In genomic region chr1:216457356-216457755, GRCh38 we compare ENCODE assay signal across 21 cellular contexts. TPM values are rescaled to one million over a fixed set of nuclear protein-coding genes. Genes with fewer than 3 reads are reported as not detected.
A peak's percentile ranks its signal among the peaks of the same experiment; 100 is the strongest.
DNase-seq lines count a peak whose midpoint lies in the region; ATAC-seq and TF ChIP-seq lines count a peak whose summit lies in the region.
"Had no signal": no experiment of that assay in that cellular context is flagged by ENCODE, and none has a peak within 500 bp of the region (broad histone marks: within the 10 kb centered on the region; RNA-seq: fewer than 3 reads in every experiment).

No MANE protein-coding gene starts in this region.

- no peak overlapping the region for H3K4me3 Mint-ChIP-seq in activated CD8-positive, alpha-beta T cell treated with anti-CD3 and anti-CD28 coated beads, Interleukin-2, amount 10 ng/mL, durations not matched to agents 7 days and 5 days
- no peak overlapping the region for H3K4me3 Mint-ChIP-seq in CD8-positive, alpha-beta memory T cell
- H3K4me3 Mint-ChIP-seq: nephron progenitor cell; stimulated activated naive CD8-positive, alpha-beta T cell treated with anti-CD3 and anti-CD28 coated beads, Interleukin-15, amount 100 ng/mL, for 72 hours had no signal

- no peak overlapping the region for H3K27ac ChIP-seq in HEK293 (ENCODE audit: extremely low read depth, low read depth, low read length)
- H3K27ac ChIP-seq in SJCRH30, result peak overlapping the region; percentile 47
- H3K27ac ChIP-seq in smooth muscle cell (ENCODE audit: low read depth), result peak overlapping the region; percentile 86
- H3K27ac ChIP-seq in foreskin keratinocyte, result no peak overlapping the region
- no peak overlapping the region for H3K27ac ChIP-seq in CD8-positive, alpha-beta memory T cell (ENCODE audit: low read depth, low read length)
- H3K27ac ChIP-seq: C4-2B, hepatocyte, parathyroid adenoma, thyroid gland had no signal

- DNase-seq in SJCRH30 (peak; percentile 37 to 75), fibroblast of peridontal ligament (ENCODE audit: extremely low read depth) (peak; percentile 44), smooth muscle cell (lab: John Stamatoyannopoulos, UW; ENCODE audit: unreplicated experiment) (no peak), foreskin keratinocyte (no peak)
- no peak for DNase-seq in activated CD8-positive, alpha-beta T cell treated with anti-CD3 and anti-CD28 coated beads, Interleukin-2, amount 10 ng/mL, durations not matched to agents 7 days and 5 days
- no peak for DNase-seq in CD8-positive, alpha-beta memory T cell
- DNase-seq: activated CD4-positive, alpha-beta T cell treated with anti-CD3 and anti-CD28 coated beads, Interleukin-2, amount 50 U/mL, for 48 hours; activated effector memory CD4-positive, alpha-beta T cell treated with Interleukin-2 at 50 U/mL for 16 hours; effector memory CD4-positive, alpha-beta T cell; erythroblast; mucosa of descending colon; NCI-H1694; nephron progenitor cell; right cardiac atrium; RPMI8226; stimulated activated naive CD8-positive, alpha-beta T cell treated with anti-CD3 and anti-CD28 coated beads, Interleukin-15, amount 100 ng/mL, for 72 hours; thyroid gland had no signal

- H3K4me1 ChIP-seq in HEK293 (ENCODE audit: control insufficient read depth, insufficient read depth, low read length), result no peaks in the 10 kb centered on the region
- peaks cover 26% of the 10 kb centered on the region for H3K4me1 ChIP-seq in SJCRH30
- H3K4me1 ChIP-seq in smooth muscle cell (ENCODE audit: low read depth), result peaks cover 14% of the 10 kb centered on the region
- H3K4me1 ChIP-seq in foreskin keratinocyte, result peaks cover 24% of the 10 kb centered on the region
- H3K4me1 ChIP-seq in CD8-positive, alpha-beta memory T cell (ENCODE audit: insufficient read depth, low read length), result no peaks in the 10 kb centered on the region
- H3K4me1 ChIP-seq: parathyroid adenoma, thyroid gland had no signal

- H3F3A ChIP-seq in smooth muscle cell (ENCODE audit: low read depth), result peaks cover 11% of the 10 kb centered on the region

- no peaks in the 10 kb centered on the region for H3K4me1 Mint-ChIP-seq in activated CD8-positive, alpha-beta T cell treated with anti-CD3 and anti-CD28 coated beads, Interleukin-2, amount 10 ng/mL, durations not matched to agents 7 days and 5 days (ENCODE audit: low read depth)
- no peaks in the 10 kb centered on the region for H3K4me1 Mint-ChIP-seq in CD8-positive, alpha-beta memory T cell
- H3K4me1 Mint-ChIP-seq: stimulated activated naive CD8-positive, alpha-beta T cell treated with anti-CD3 and anti-CD28 coated beads, Interleukin-15, amount 100 ng/mL, for 72 hours had no signal

- peaks cover 4% of the 10 kb centered on the region for H3K9me3 Mint-ChIP-seq in activated CD8-positive, alpha-beta T cell treated with anti-CD3 and anti-CD28 coated beads, Interleukin-2, amount 10 ng/mL, durations not matched to agents 7 days and 5 days (ENCODE audit: insufficient read depth)
- peaks cover 9 to 40% (median 24%) of the 10 kb centered on the region in 5 donors for H3K9me3 Mint-ChIP-seq in CD8-positive, alpha-beta memory T cell
- H3K9me3 Mint-ChIP-seq: nephron progenitor cell had no signal

- POLR2A ChIA-PET in HEK293 (lab: Yijun Ruan, JAX), result no interaction called here
- POLR2A ChIA-PET in activated CD8-positive, alpha-beta T cell treated with anti-CD3 and anti-CD28 coated beads, Interleukin-2, amount 10 ng/mL, durations not matched to agents 7 days and 5 days (lab: Charles Lee), result no interaction called here
- POLR2A ChIA-PET in CD8-positive, alpha-beta memory T cell (lab: Charles Lee), result no interaction called here

- TF ChIP-seq CTCF in HEK293 (tag by site-specific recombination; IDR thresholded peaks at IDR 0.05) (no peak), smooth muscle cell (IDR thresholded peaks at IDR 0.05; ENCODE audit: borderline replicate concordance, insufficient read depth, poor library complexity, severe bottlenecking) (no peak), foreskin keratinocyte (conservative IDR thresholded peaks at IDR 0.05) (no peak)

- H3K36me3 ChIP-seq in HEK293 (ENCODE audit: control insufficient read depth in 2 of 2, insufficient read depth in 1 of 2, low read length in 2 of 2) (no peaks in the 10 kb centered on the region), SJCRH30 (no peaks in the 10 kb centered on the region), smooth muscle cell (ENCODE audit: low read depth) (no peaks in the 10 kb centered on the region)
- H3K36me3 ChIP-seq in CD8-positive, alpha-beta memory T cell (ENCODE audit: insufficient read depth, low read length), result no peaks in the 10 kb centered on the region
- H3K36me3 ChIP-seq: thyroid gland had no signal

- H3K9ac ChIP-seq in smooth muscle cell (ENCODE audit: low read depth), result peak overlapping the region; percentile 20
- H3K9ac ChIP-seq: parathyroid adenoma had no signal

- peak overlapping the region; percentile 59 for H3K4me2 ChIP-seq in smooth muscle cell
- H3K4me2 ChIP-seq: hepatocyte had no signal

- H2AFZ ChIP-seq in smooth muscle cell (ENCODE audit: low read depth), result no peak overlapping the region
- H2AFZ ChIP-seq: hepatocyte, parathyroid adenoma had no signal

- H3K27me3 ChIP-seq in SJCRH30, result no peaks in the 10 kb centered on the region
- H3K27me3 ChIP-seq in smooth muscle cell (ENCODE audit: low read depth), result no peaks in the 10 kb centered on the region
- no peaks in the 10 kb centered on the region for H3K27me3 ChIP-seq in foreskin keratinocyte
- H3K27me3 ChIP-seq in CD8-positive, alpha-beta memory T cell (ENCODE audit: insufficient read depth, low read length, poor library complexity, severe bottlenecking), result no peaks in the 10 kb centered on the region
- H3K27me3 ChIP-seq: hepatocyte, thyroid gland had no signal

- H3K4me3 ChIP-seq in HEK293 (ENCODE audit: low read depth, low read length) (no peak overlapping the region), SJCRH30 (no peak overlapping the region), smooth muscle cell (no peak overlapping the region)
- H3K4me3 ChIP-seq in CD8-positive, alpha-beta memory T cell (ENCODE audit: low read length), result no peak overlapping the region
- H3K4me3 ChIP-seq: hepatocyte, mucosa of descending colon, thyroid gland had no signal

- no peaks in the 10 kb centered on the region for H3K79me2 ChIP-seq in smooth muscle cell (ENCODE audit: low read depth)
- H3K79me2 ChIP-seq: hepatocyte, parathyroid adenoma had no signal

- no peaks in the 10 kb centered on the region for H4K20me1 ChIP-seq in smooth muscle cell (ENCODE audit: low read depth)

- CTCF ChIA-PET in HEK293 (lab: Yijun Ruan, JAX), result no interaction called here
- CTCF ChIA-PET in activated CD8-positive, alpha-beta T cell treated with anti-CD3 and anti-CD28 coated beads, Interleukin-2, amount 10 ng/mL, durations not matched to agents 7 days and 5 days (lab: Charles Lee), result no interaction called here
- CTCF ChIA-PET in CD8-positive, alpha-beta memory T cell (lab: Charles Lee), result no interaction called here

- ATAC-seq in foreskin keratinocyte, result no peak
- no peak for ATAC-seq in activated CD8-positive, alpha-beta T cell treated with anti-CD3 and anti-CD28 coated beads, Interleukin-2, amount 10 ng/mL, durations not matched to agents 7 days and 5 days
- ATAC-seq: mucosa of descending colon; right cardiac atrium; stimulated activated naive CD8-positive, alpha-beta T cell treated with anti-CD3 and anti-CD28 coated beads, Interleukin-15, amount 100 ng/mL, for 72 hours had no signal

- no peaks in the 10 kb centered on the region for H3K36me3 Mint-ChIP-seq in activated CD8-positive, alpha-beta T cell treated with anti-CD3 and anti-CD28 coated beads, Interleukin-2, amount 10 ng/mL, durations not matched to agents 7 days and 5 days (ENCODE audit: low read depth)
- no peaks in the 10 kb centered on the region for H3K36me3 Mint-ChIP-seq in CD8-positive, alpha-beta memory T cell

- H3K27me3 Mint-ChIP-seq in activated CD8-positive, alpha-beta T cell treated with anti-CD3 and anti-CD28 coated beads, Interleukin-2, amount 10 ng/mL, durations not matched to agents 7 days and 5 days (ENCODE audit: low read depth), result no peaks in the 10 kb centered on the region
- no peaks in the 10 kb centered on the region for H3K27me3 Mint-ChIP-seq in CD8-positive, alpha-beta memory T cell
- H3K27me3 Mint-ChIP-seq: stimulated activated naive CD8-positive, alpha-beta T cell treated with anti-CD3 and anti-CD28 coated beads, Interleukin-15, amount 100 ng/mL, for 72 hours had no signal

- H3K27ac Mint-ChIP-seq in activated CD8-positive, alpha-beta T cell treated with anti-CD3 and anti-CD28 coated beads, Interleukin-2, amount 10 ng/mL, durations not matched to agents 7 days and 5 days, result no peak overlapping the region
- no peak overlapping the region for H3K27ac Mint-ChIP-seq in CD8-positive, alpha-beta memory T cell
- H3K27ac Mint-ChIP-seq: stimulated activated naive CD8-positive, alpha-beta T cell treated with anti-CD3 and anti-CD28 coated beads, Interleukin-15, amount 100 ng/mL, for 72 hours had no signal

- no peaks in the 10 kb centered on the region for H3K9me3 ChIP-seq in HEK293 (ENCODE audit: control insufficient read depth, insufficient read depth, low read depth, low read length)
- no peaks in the 10 kb centered on the region for H3K9me3 ChIP-seq in SJCRH30 (replicated peaks)
- H3K9me3 ChIP-seq in smooth muscle cell (replicated peaks; ENCODE audit: low read depth), result no peaks in the 10 kb centered on the region
- no peaks in the 10 kb centered on the region for H3K9me3 ChIP-seq in CD8-positive, alpha-beta memory T cell (ENCODE audit: low read length)
- H3K9me3 ChIP-seq: mucosa of descending colon, thyroid gland had no signal

TF ChIP-seq in HEK293, 187 proteins besides CTCF, POLR2A, EP300 and RAD21:
- TF ChIP-seq, protein P1, sequence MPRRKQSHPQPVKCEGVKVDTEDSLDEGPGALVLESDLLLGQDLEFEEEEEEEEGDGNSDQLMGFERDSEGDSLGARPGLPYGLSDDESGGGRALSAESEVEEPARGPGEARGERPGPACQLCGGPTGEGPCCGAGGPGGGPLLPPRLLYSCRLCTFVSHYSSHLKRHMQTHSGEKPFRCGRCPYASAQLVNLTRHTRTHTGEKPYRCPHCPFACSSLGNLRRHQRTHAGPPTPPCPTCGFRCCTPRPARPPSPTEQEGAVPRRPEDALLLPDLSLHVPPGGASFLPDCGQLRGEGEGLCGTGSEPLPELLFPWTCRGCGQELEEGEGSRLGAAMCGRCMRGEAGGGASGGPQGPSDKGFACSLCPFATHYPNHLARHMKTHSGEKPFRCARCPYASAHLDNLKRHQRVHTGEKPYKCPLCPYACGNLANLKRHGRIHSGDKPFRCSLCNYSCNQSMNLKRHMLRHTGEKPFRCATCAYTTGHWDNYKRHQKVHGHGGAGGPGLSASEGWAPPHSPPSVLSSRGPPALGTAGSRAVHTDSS (tag by site-specific recombination; IDR thresholded peaks at IDR 0.05), result no peak
- 0 out of 2 replicates have a peak, but pooled peaks have one; percentile 6 for TF ChIP-seq TRIM28 (IDR thresholded peaks at IDR 0.05; ENCODE audit: borderline replicate concordance, low read length)
TF ChIP-seq in HEK293: peak in this region for 1.

RNA-seq across cellular contexts. Expression of gene USH2A, which starts 34.1 kb away (rescaled TPM):
- total RNA-seq in SJCRH30 (2014; rRNA removed; shearing (Covaris generic)), result 0.02 TPM in 1 of 2 replicates, not detected in the other
- total RNA-seq in smooth muscle cell (under 0.01 TPM in 1 of 2 replicates, not detected in the other), foreskin keratinocyte (not detected in 2 replicates)
- polyA plus RNA-seq in smooth muscle cell (not detected in 2 replicates), foreskin keratinocyte (not detected in 2 replicates)
- total RNA-seq in activated CD8-positive, alpha-beta T cell treated with anti-CD3 and anti-CD28 coated beads, Interleukin-2, amount 10 ng/mL, durations not matched to agents 7 days and 5 days, result not detected
- not detected for total RNA-seq in CD8-positive, alpha-beta memory T cell
- not detected for polyA plus RNA-seq in CD8-positive, alpha-beta memory T cell
- polyA plus RNA-seq: hepatocyte had no signal

Comparison
In these comparisons a context has a peak if more than half of its experiments do, and no peak if none do; other contexts are left out.
1. H3K27ac ChIP-seq: peak in SJCRH30 (single experiment) and smooth muscle cell (single experiment); none in HEK293 (single experiment), foreskin keratinocyte (single experiment) and CD8-positive, alpha-beta memory T cell (single experiment).
2. DNase-seq: peak in SJCRH30 (2 of 2) and fibroblast of peridontal ligament (single experiment); none in smooth muscle cell (single experiment), foreskin keratinocyte (0 of 2), activated CD8-positive, alpha-beta T cell treated with anti-CD3 and anti-CD28 coated beads, Interleukin-2, amount 10 ng/mL, durations not matched to agents 7 days and 5 days (single experiment) and CD8-positive, alpha-beta memory T cell (0 of 5).